Comparison of ENCODE assay signal across 13 cellular contexts in the genomic region with DNA sequence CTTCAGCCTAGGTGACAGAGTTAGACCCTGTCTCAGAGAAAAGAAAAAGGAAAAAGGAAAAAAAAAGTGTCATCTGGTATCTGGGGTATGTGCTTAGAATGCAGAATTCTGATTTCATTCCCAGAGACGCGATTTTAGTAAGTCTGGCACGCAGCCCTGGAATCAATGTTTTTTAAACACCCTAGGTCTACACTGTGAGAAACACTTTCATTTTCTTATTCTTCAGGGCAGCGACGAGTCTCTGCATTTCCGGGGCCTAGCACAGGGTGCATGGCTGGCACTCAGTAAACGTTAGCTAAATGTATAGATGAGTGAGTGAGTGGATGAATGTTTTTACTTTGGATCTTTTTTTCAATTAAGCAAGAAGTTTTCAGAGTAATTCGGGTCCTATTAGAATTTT.
DNase-seq lines count a peak whose midpoint lies in the region; ATAC-seq, FAIRE-seq and TF ChIP-seq lines count a peak whose summit lies in the region.
"Had no signal": no experiment of that assay in that cellular context is flagged by ENCODE, and none has a peak within 500 bp of the region (broad histone marks: within the 10 kb centered on the region; RNA-seq: fewer than 3 reads in every experiment).

No MANE protein-coding gene starts in this region.

- H3K4me3 ChIP-seq in right atrium auricular region (no peak overlapping the region), astrocyte (ENCODE audit: insufficient read depth, low read depth, low read length) (no peak overlapping the region), lower lobe of right lung (peak overlapping the region; percentile 12), vagina (peak overlapping the region; percentile 3 to 13)

- no peak overlapping the region for H2AFZ ChIP-seq in astrocyte (ENCODE audit: low read depth, low read length)

- peaks cover 2% of the 10 kb centered on the region for H3K36me3 Mint-ChIP-seq in astrocyte (ENCODE audit: low read depth, unreplicated experiment)

- H4K20me1 ChIP-seq in astrocyte (ENCODE audit: insufficient read depth, low read length): no peaks in the 10 kb centered on the region

- H3K4me1 Mint-ChIP-seq in astrocyte (ENCODE audit: low read depth, unreplicated experiment): no peaks in the 10 kb centered on the region

- no peak for FAIRE-seq in astrocyte (lab: Jason Lieb, UNC)

- H3K9me3 Mint-ChIP-seq in astrocyte (ENCODE audit: unreplicated experiment): peaks cover 2% of the 10 kb centered on the region

- H3K27ac ChIP-seq in right atrium auricular region: no peak overlapping the region
- no peak overlapping the region for H3K27ac ChIP-seq in astrocyte (ENCODE audit: low read depth, low read length)
- peak overlapping the region; percentile 24 for H3K27ac ChIP-seq in lower lobe of right lung
- peak overlapping the region; percentile 7 for H3K27ac ChIP-seq in vagina

- intact Hi-C loops in left cardiac atrium (cut with DNase I): loop anchor here in 1 of 2 donors (10.0 kb wide), 1 partner anchor 163 kb away; no protein-coding TSS in a partner anchor
- intact Hi-C loops in lower lobe of right lung (cut with DNase I): no loop called here
- intact Hi-C loops in vagina (cut with DNase I): no loop called here

- TF ChIP-seq CTCF in right atrium auricular region (IDR thresholded peaks at IDR 0.05) (no peak), astrocyte (IDR thresholded peaks at IDR 0.05; ENCODE audit: insufficient read depth, low read depth, low read length) (no peak), lower lobe of right lung (IDR thresholded peaks at IDR 0.05) (no peak), vagina (IDR thresholded peaks at IDR 0.05) (no peak)

- H3K4me3 Mint-ChIP-seq in astrocyte (ENCODE audit: unreplicated experiment): no peak overlapping the region

- no peak for TF ChIP-seq POLR2A in vagina (IDR thresholded peaks at IDR 0.05)

- no peaks in the 10 kb centered on the region for H3K4me1 ChIP-seq in right atrium auricular region
- H3K4me1 ChIP-seq in astrocyte (ENCODE audit: insufficient read depth, low read length): no peaks in the 10 kb centered on the region
- no peaks in the 10 kb centered on the region for H3K4me1 ChIP-seq in lower lobe of right lung
- H3K4me1 ChIP-seq in vagina: no peaks in the 10 kb centered on the region

- peak overlapping the region; percentile 75 for H3K4me2 ChIP-seq in astrocyte (ENCODE audit: low read length)

- DNase-seq in left cardiac atrium: no peak
- DNase-seq in right atrium auricular region (ENCODE audit: low spot score): no peak
- peak; percentile 32 for DNase-seq in astrocyte (ENCODE audit: low read depth)
- no peak for DNase-seq in lower lobe of right lung
- DNase-seq in vagina (ENCODE audit: extremely low spot score in 2 of 2): no peak
- no peak for DNase-seq in NCI-H524 treated with DMSO at 0.1 percent for 48 hours (lab: John Stamatoyannopoulos, UW)
- no peak for DNase-seq in NCI-H1436 (lab: John Stamatoyannopoulos, UW)
- DNase-seq: activated effector memory CD4-positive, alpha-beta T cell treated with anti-CD3 and anti-CD28 coated beads, Interleukin-2, amount 50 U/mL, for 16 hours; C1 segment of cervical spinal cord; HCEC 1CT; midbrain; stimulated activated CD4-positive, alpha-beta T cell treated with anti-CD3 and anti-CD28 coated beads, Interleukin-4, amount 100 ng/mL, for 4 hours had no signal

- H3K9ac ChIP-seq in astrocyte (ENCODE audit: low read length): peak overlapping the region; percentile 49

- no peaks in the 10 kb centered on the region for H3K79me2 ChIP-seq in astrocyte (ENCODE audit: insufficient read depth, low read length)

- H3K36me3 ChIP-seq in right atrium auricular region (no peaks in the 10 kb centered on the region), astrocyte (ENCODE audit: insufficient read depth, low read length) (no peaks in the 10 kb centered on the region), lower lobe of right lung (no peaks in the 10 kb centered on the region), vagina (no peaks in the 10 kb centered on the region)

- ATAC-seq in left cardiac atrium (peak; percentile 34 to 35), lower lobe of right lung (no peak), GM21360 (IDR thresholded peaks at IDR 0.05; ENCODE audit: unreplicated experiment) (no peak)

- H3K9me3 ChIP-seq in right atrium auricular region: no peaks in the 10 kb centered on the region
- no peaks in the 10 kb centered on the region for H3K9me3 ChIP-seq in astrocyte (ENCODE audit: insufficient read depth, low read depth, low read length)
- H3K9me3 ChIP-seq in lower lobe of right lung: no peaks in the 10 kb centered on the region
- H3K9me3 ChIP-seq in vagina: no peaks in the 10 kb centered on the region

- no peak overlapping the region for H3K27ac Mint-ChIP-seq in astrocyte (ENCODE audit: unreplicated experiment)

- H3K27me3 Mint-ChIP-seq in astrocyte (ENCODE audit: low read depth, unreplicated experiment): peaks cover 5% of the 10 kb centered on the region

- H3K27me3 ChIP-seq in right atrium auricular region: no peaks in the 10 kb centered on the region
- H3K27me3 ChIP-seq in astrocyte (ENCODE audit: insufficient read depth, low read length): no peaks in the 10 kb centered on the region
- H3K27me3 ChIP-seq in lower lobe of right lung (ENCODE audit: low read depth): no peaks in the 10 kb centered on the region
- H3K27me3 ChIP-seq in vagina: no peaks in the 10 kb centered on the region

Comparison
In these comparisons a context has a peak if more than half of its experiments do, and no peak if none do; other contexts are left out.
1. ATAC-seq: peak in left cardiac atrium (2 of 2); none in lower lobe of right lung (0 of 2) and GM21360 (single experiment).
2. H3K27ac ChIP-seq: peak in lower lobe of right lung (single experiment) and vagina (single experiment); none in right atrium auricular region (0 of 2) and astrocyte (single experiment).
3. H3K4me3 ChIP-seq: peak in lower lobe of right lung (single experiment) and vagina (2 of 2); none in right atrium auricular region (0 of 2) and astrocyte (single experiment).